8 cellular contexts compared by ENCODE assay signal in genomic region chr7:156051884-156052283, GRCh38.
"Had no signal": no experiment of that assay in that cellular context is flagged by ENCODE, and none has a peak within 500 bp of the region (broad histone marks: within the 10 kb centered on the region; RNA-seq: fewer than 3 reads in every experiment).

No MANE protein-coding gene starts in this region.

- DNase-seq: H9, HCEC 1CT, HFFc6, IMR-90, KBM-7 had no signal

- H3K9ac ChIP-seq: KMS-11 had no signal

- H2AFZ ChIP-seq: GM23338 had no signal

- H3K27ac ChIP-seq: HL-60, KMS-11 had no signal

- ATAC-seq: GM23338 had no signal

- H3K27ac Mint-ChIP-seq: GM23338, H9, HFFc6 had no signal

- H3K4me3 ChIP-seq: GM23338 had no signal

- H3K4me3 Mint-ChIP-seq: GM23338, H9, HFFc6 had no signal

- H3K4me2 ChIP-seq: GM23338, KMS-11 had no signal

- H3K4me1 Mint-ChIP-seq: GM23338, H9 had no signal
